18 cellular contexts compared by ENCODE assay signal in the genomic region with DNA sequence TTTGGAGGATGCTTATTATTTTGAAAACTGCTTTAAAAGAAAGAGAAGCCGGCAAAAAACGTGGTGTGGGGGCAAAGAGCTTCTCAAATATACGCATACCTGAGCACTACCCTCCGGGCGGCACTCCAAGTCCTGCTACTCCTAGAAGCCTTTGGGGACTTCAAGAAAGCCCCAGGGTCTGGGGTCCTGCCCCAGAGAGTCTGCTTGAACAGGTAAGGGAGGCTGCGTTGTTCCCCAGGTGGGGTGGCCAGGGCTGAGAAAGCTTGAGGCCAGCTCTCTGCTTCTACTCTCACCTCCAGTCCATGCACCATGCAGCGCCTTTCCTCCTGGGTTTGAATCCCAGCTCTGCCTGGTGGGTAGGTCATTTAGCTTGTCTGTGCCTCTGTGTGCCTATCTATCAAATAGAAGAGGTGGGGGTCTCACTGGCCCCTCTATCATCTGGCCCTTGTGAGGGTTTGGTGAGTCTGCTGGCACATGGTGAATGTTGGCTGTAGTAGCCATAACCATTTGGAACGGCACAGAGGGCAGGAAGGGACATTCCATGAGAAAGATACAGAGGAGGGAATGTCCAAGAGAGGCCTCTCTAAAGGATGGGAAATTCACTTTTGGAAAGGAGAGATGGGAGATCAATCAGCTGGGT. TPM values are rescaled to one million over a fixed set of nuclear protein-coding genes. Genes with fewer than 3 reads are reported as not detected.
"Had no signal": no experiment of that assay in that cellular context is flagged by ENCODE, and none has a peak within 500 bp of the region (broad histone marks: within the 10 kb centered on the region; RNA-seq: fewer than 3 reads in every experiment).

No MANE protein-coding gene starts in this region.

- H3K36me3 ChIP-seq: stomach had no signal

- ATAC-seq: activated CD8-positive, alpha-beta T cell treated with anti-CD3 and anti-CD28 coated beads, Interleukin-2, amount 10 ng/mL, durations not matched to agents 7 days and 5 days; left cardiac atrium had no signal

- H3K27me3 ChIP-seq: stomach had no signal

- H3K9me3 ChIP-seq: stomach had no signal

- H3K4me3 ChIP-seq: stomach had no signal

- DNase-seq: activated CD4-positive, alpha-beta T cell treated with anti-CD3 and anti-CD28 coated beads for 48 hours; activated CD4-positive, CD25-positive, alpha-beta regulatory T cell; activated CD8-positive, alpha-beta memory T cell treated with anti-CD3 and anti-CD28 coated beads, Interleukin-2, amount 50 U/mL, for 48 hours; activated CD8-positive, alpha-beta T cell treated with anti-CD3 and anti-CD28 coated beads, Interleukin-2, amount 10 ng/mL, durations not matched to agents 7 days and 5 days; activated effector memory CD4-positive, alpha-beta T cell treated with anti-CD3 and anti-CD28 coated beads, Interleukin-2, amount 50 U/mL, for 16 hours; activated naive CD4-positive, alpha-beta T cell treated with anti-CD3 and anti-CD28 coated beads, Interleukin-2, amount 50 U/mL, for 16 hours; activated T-cell treated with anti-CD3 and anti-CD28 coated beads, Interleukin-2, amount 50 U/mL, for 48 hours; aorta; effector memory CD4-positive, alpha-beta T cell; foreskin fibroblast; left cardiac atrium; mammary epithelial cell; occipital lobe; retina; stomach; T1000 had no signal

RNA-seq across cellular contexts. Expression of gene MALL, which starts 19.5 kb away (rescaled TPM):
- total RNA-seq: activated CD8-positive, alpha-beta T cell treated with anti-CD3 and anti-CD28 coated beads, Interleukin-2, amount 10 ng/mL, durations not matched to agents 7 days and 5 days; T-helper 1 cell treated with Interleukin-12 subunit alpha and Interleukin-12 subunit beta and Interleukin-4 antibody, amounts not matched to agents 30 ng/mL and 1 ng/mL, for 36 hours had no signal
- polyA plus RNA-seq: neural cell had no signal
